9 cellular contexts compared by ENCODE assay signal in genomic region chr1:9766759-9767442, GRCh38. TPM values are rescaled to one million over a fixed set of nuclear protein-coding genes. Genes with fewer than 3 reads are reported as not detected.
DNase-seq lines count a peak whose midpoint lies in the region; ATAC-seq, FAIRE-seq and TF ChIP-seq lines count a peak whose summit lies in the region.
"Had no signal": no experiment of that assay in that cellular context is flagged by ENCODE, and none has a peak within 500 bp of the region (broad histone marks: within the 10 kb centered on the region; RNA-seq: fewer than 3 reads in every experiment).

No MANE protein-coding gene starts in this region.

- DNase-seq in HepG2 (ENCODE audit: low spot score) (no peak), right lobe of liver (no peak), astrocyte of the cerebellum (ENCODE audit: low read depth) (peak; percentile 98), islet precursor cell (peak; percentile 92), GM13977 (ENCODE audit: low spot score) (no peak), HT-29 (ENCODE audit: low spot score) (no peak), thyroid gland (no peak)

- H3K9me3 ChIP-seq in HepG2 (ENCODE audit: low read length) (no peaks in the 10 kb centered on the region), right lobe of liver (no peaks in the 10 kb centered on the region), thyroid gland (no peaks in the 10 kb centered on the region)

- H3K4me3 ChIP-seq in HepG2 (replicated peaks in 1 of 3; ENCODE audit: insufficient read depth in 1 of 3, low read depth in 2 of 3, low read length in 3 of 3) (no peak overlapping the region), right lobe of liver (no peak overlapping the region), astrocyte of the cerebellum (ENCODE audit: low read depth, low read length) (no peak overlapping the region), thyroid gland (replicated peaks in 1 of 3) (no peak overlapping the region)

- H3K4me1 ChIP-seq in HepG2 (ENCODE audit: insufficient read depth, low read length) = no peaks in the 10 kb centered on the region
- H3K4me1 ChIP-seq in right lobe of liver = no peaks in the 10 kb centered on the region
- no peaks in the 10 kb centered on the region for H3K4me1 ChIP-seq in thyroid gland
- H3K4me1 ChIP-seq: parathyroid adenoma had no signal

- no peak overlapping the region for H3K27ac ChIP-seq in HepG2 (ENCODE audit: extremely low read length, insufficient read depth, low read length)
- H3K27ac ChIP-seq in right lobe of liver = no peak overlapping the region
- H3K27ac ChIP-seq in thyroid gland = no peak overlapping the region
- H3K27ac ChIP-seq: parathyroid adenoma had no signal

- TF ChIP-seq EP300 in HepG2 (IDR thresholded peaks at IDR 0.05; ENCODE audit: low read depth in 2 of 2, low read length in 2 of 2) = no peak
- TF ChIP-seq EP300 in HepG2 (CRISPR knock-in tag; IDR thresholded peaks at IDR 0.05; ENCODE audit: borderline replicate concordance) = no peak

- H4K20me1 ChIP-seq in HepG2 (ENCODE audit: insufficient read depth, low read length) = no peaks in the 10 kb centered on the region

- TF ChIP-seq CTCF in HepG2 (CRISPR knock-in tag; IDR thresholded peaks at IDR 0.05) (no peak), right lobe of liver (IDR thresholded peaks at IDR 0.05) (no peak), astrocyte of the cerebellum (IDR thresholded peaks at IDR 0.05; ENCODE audit: low read depth, low read length, missing control alignments) (no peak), GM13977 (IDR thresholded peaks at IDR 0.05; ENCODE audit: extremely low read depth, insufficient read depth, missing control alignments) (no peak), thyroid gland (IDR thresholded peaks at IDR 0.05) (no peak)

- ATAC-seq in HepG2 = no peak
- ATAC-seq in right lobe of liver = no peak
- ATAC-seq in GM19452 (IDR thresholded peaks at IDR 0.05; ENCODE audit: unreplicated experiment) = no peak

- POLR2A ChIA-PET in HepG2 (lab: Yijun Ruan, JAX) = no interaction called here

- H3K4me2 ChIP-seq in HepG2 (ENCODE audit: low read depth, low read length) = no peak overlapping the region

- H3K9ac ChIP-seq in HepG2 (ENCODE audit: insufficient read depth, low read depth, low read length) = no peak overlapping the region
- H3K9ac ChIP-seq: parathyroid adenoma had no signal

- no peak for FAIRE-seq in HepG2 (lab: Jason Lieb, UNC)

- 95% methylated on average over 15 of the region's 15 CpGs for WGBS in HepG2 (ENCODE audit: low lambda C conversion rate)
- WGBS in right lobe of liver (ENCODE audit: insufficient coverage, low coverage, low lambda C conversion rate, missing lambda C conversion rate) = 97% methylated on average over 6 of the region's 15 CpGs
- WGBS in thyroid gland, 2 donors = 96% methylated on average over 14 to 15 of the region's 15 CpGs

- CTCF ChIA-PET in HepG2 (lab: Yijun Ruan, JAX; ENCODE audit: low intra/inter-chr PET ratio, low total read pairs) = no interaction called here

- H3K36me3 ChIP-seq in HepG2 (replicated peaks in 1 of 2; ENCODE audit: control insufficient read depth in 1 of 2, insufficient read depth in 2 of 2, low read length in 2 of 2) (peaks cover 5 to 8% of the 10 kb centered on the region in 2 experiments; a peak in 2 of 5 replicates), right lobe of liver (no peaks in the 10 kb centered on the region), thyroid gland (no peaks in the 10 kb centered on the region)

- H3K79me2 ChIP-seq in HepG2 (ENCODE audit: insufficient read depth, low read length) = no peaks in the 10 kb centered on the region

- no peaks in the 10 kb centered on the region for H3K27me3 ChIP-seq in HepG2 (ENCODE audit: control insufficient read depth in 1 of 2, insufficient read depth in 2 of 2, low read length in 2 of 2)
- no peaks in the 10 kb centered on the region for H3K27me3 ChIP-seq in right lobe of liver
- H3K27me3 ChIP-seq in thyroid gland = no peaks in the 10 kb centered on the region

- in situ Hi-C loops in HepG2 (cut with HindIII; ENCODE audit: extremely low pct_ligation_motif_present, low pct_unique_long_range_greater_than_20kb) (no loop called here), astrocyte of the cerebellum (cut with HindIII; ENCODE audit: low sequenced_read_pairs) (no loop called here), GM13977 (cut with MboI; ENCODE audit: low pct_unique_long_range_greater_than_20kb, low sequenced_read_pairs, unreplicated experiment) (no loop called here)

- intact Hi-C loops in HepG2 (cut with micrococcal nuclease; ENCODE audit: unreplicated experiment) (no loop called here), right lobe of liver (cut with DNase I) (no loop called here), thyroid gland (cut with DNase I) (no loop called here)

- TF ChIP-seq POLR2A in HepG2 (IDR thresholded peaks at IDR 0.05; ENCODE audit: insufficient read depth in 1 of 2, low read depth in 2 of 2, low read length in 2 of 2) = no peak
- no peak for TF ChIP-seq POLR2A in right lobe of liver (IDR thresholded peaks at IDR 0.05)
- TF ChIP-seq POLR2A in thyroid gland (IDR thresholded peaks at IDR 0.05) = no peak

- H2AFZ ChIP-seq in HepG2 (ENCODE audit: low read length) = no peak overlapping the region
- H2AFZ ChIP-seq: parathyroid adenoma had no signal

- TF ChIP-seq RAD21 in HepG2 (CRISPR knock-in tag; IDR thresholded peaks at IDR 0.05) = no peak

- BruUV-seq in HepG2 (replicated peaks; lab: Mats Ljungman, UMichigan) = no TSS peak

TF ChIP-seq in HepG2, 621 proteins besides CTCF, POLR2A, EP300 and RAD21 (continues in another document):
- TF ChIP-seq FOXK2 (IDR thresholded peaks at IDR 0.05) (no peak), ZNF383 (CRISPR knock-in tag; IDR thresholded peaks at IDR 0.05; ENCODE audit: borderline replicate concordance) (no peak), HMGXB3 (CRISPR knock-in tag; IDR thresholded peaks at IDR 0.05; ENCODE audit: borderline replicate concordance) (no peak), ZNF546 (CRISPR knock-in tag; conservative IDR thresholded peaks at IDR 0.05) (no peak), PCBP2 (optimal IDR thresholded peaks at IDR 0.05; ENCODE audit: low read depth, low read length, poor library complexity, severe bottlenecking) (no peak)

RNA-seq across cellular contexts. Expression of gene CLSTN1, which starts 56.9 kb away (rescaled TPM):
- 11.9 and 19.7 TPM in 2 replicates for total RNA-seq in HepG2 (2016; rRNA removed; fragmentation: Illumina TruSeq; extraction: Trizol)
- total RNA-seq in HepG2 (2016; cell fraction: cytosol; rRNA removed; fragmentation: Illumina TruSeq; extraction: Trizol; ENCODE audit: low read depth) = 2.9 and 4.1 TPM in 2 replicates
- 9.1 and 22.6 TPM in 2 replicates for total RNA-seq in HepG2 (2016; cell fraction: insoluble cytoplasmic fraction; rRNA removed; fragmentation: Illumina TruSeq; extraction: Trizol)
- total RNA-seq in HepG2 (2016; cell fraction: membrane; rRNA removed; fragmentation: Illumina TruSeq; extraction: Trizol) = 6.8 and 8.1 TPM in 2 replicates
- 30.2 and 36.0 TPM in 2 replicates for total RNA-seq in HepG2 (2016; cell fraction: nucleus; rRNA removed; fragmentation: Illumina TruSeq; extraction: Trizol)
- 29.8 and 35.3 TPM in 2 replicates for polyA plus RNA-seq in HepG2 (2011; rRNA removed)
- 32.1 and 32.2 TPM in 2 replicates for polyA plus RNA-seq in HepG2 (2011; cell fraction: cytosol; rRNA removed)
- polyA plus RNA-seq in HepG2 (2011; cell fraction: nucleus; rRNA removed) = 58.5 and 61.2 TPM in 2 replicates
- polyA plus RNA-seq in HepG2 (2012) = 58.8 and 80.4 TPM in 2 replicates
- 3.4 and 3.6 TPM in 2 replicates for polyA plus RNA-seq in HepG2 (2016; cell fraction: cytosol; fragmentation: Illumina TruSeq; extraction: Trizol; ENCODE audit: low read depth)
- polyA plus RNA-seq in HepG2 (2016; cell fraction: insoluble cytoplasmic fraction; fragmentation: Illumina TruSeq; extraction: Trizol; ENCODE audit: low read depth) = 15.5 and 22.9 TPM in 2 replicates
- 8.3 and 9.9 TPM in 2 replicates for polyA plus RNA-seq in HepG2 (2016; cell fraction: membrane; fragmentation: Illumina TruSeq; extraction: Trizol; ENCODE audit: low read depth)
- 82.7 and 87.2 TPM in 2 replicates for polyA plus RNA-seq in HepG2 (2016; cell fraction: nucleus; fragmentation: Illumina TruSeq; extraction: Trizol; ENCODE audit: insufficient read depth, low read depth)
- 22.8 and 40.9 TPM in 2 replicates for polyA minus RNA-seq in HepG2 (2011; rRNA and poly(A)+ RNA removed; ENCODE audit: low replicate concordance)
- polyA minus RNA-seq in HepG2 (2011; cell fraction: cytosol; rRNA and poly(A)+ RNA removed) = 40.7 and 51.6 TPM in 2 replicates
- 24.4 and 24.8 TPM in 2 replicates for polyA minus RNA-seq in HepG2 (2011; cell fraction: nucleus; rRNA and poly(A)+ RNA removed)
- total RNA-seq in right lobe of liver = 1 to 10 TPM; 4.4 to 9.9 (median 8.3) TPM
- total RNA-seq in HT-29 (2014; rRNA removed; shearing (Covaris generic)) = 78.4 and 99.0 TPM in 2 replicates
- 10 to 100 TPM; 59.5 to 85.0 (median 81.5) TPM for total RNA-seq in thyroid gland

Comparison
In these comparisons a context has a peak if more than half of its experiments do, and no peak if none do; other contexts are left out.
1. DNase-seq: peak in astrocyte of the cerebellum (single experiment) and islet precursor cell (single experiment); none in HepG2 (single experiment), right lobe of liver (0 of 3), GM13977 (single experiment), HT-29 (single experiment) and thyroid gland (0 of 2).